In genomic region chr11:76835030-76835429, GRCh38 we compare ENCODE assay signal across 34 cellular contexts.
"Had no signal": no experiment of that assay in that cellular context is flagged by ENCODE, and none has a peak within 500 bp of the region (broad histone marks: within the 10 kb centered on the region; RNA-seq: fewer than 3 reads in every experiment).

No MANE protein-coding gene starts in this region.

- H3K27ac ChIP-seq: KMS-11 had no signal

- H3K4me3 ChIP-seq: MG63 had no signal

- H3K9me3 ChIP-seq: MG63 had no signal

- H3K36me3 ChIP-seq: MG63 had no signal

- DNase-seq: Karpas-422, Kasumi-1, MG63, MM.1S, MV-4-11, NCI-H1048, NCI-H1092, NCI-H1092 treated with DMSO at 0.1 percent for 48 hours, NCI-H1105, NCI-H1105 treated with DMSO at 0.1 percent for 48 hours, NCI-H1417, NCI-H1417 treated with DMSO at 0.1 percent for 48 hours, NCI-H1436, NCI-H1436 treated with DMSO at 0.1 percent for 48 hours, NCI-H146, NCI-H1694, NCI-H1694 treated with DMSO at 0.1 percent for 48 hours, NCI-H187, NCI-H187 treated with DMSO at 0.1 percent for 48 hours, NCI-H1930, NCI-H2029, NCI-H2029 treated with DMSO at 0.1 percent for 48 hours, NCI-H2081, NCI-H2081 treated with DMSO at 0.1 percent for 48 hours, NCI-H2107, NCI-H2171, NCI-H2171 treated with DMSO at 0.1 percent for 48 hours, NCI-H2227 treated with DMSO at 0.1 percent for 48 hours, NCI-H226, NCI-H345, NCI-H446, NCI-H446 treated with DMSO at 0.1 percent for 48 hours, NCI-H510A had no signal

- H3K9ac ChIP-seq: KMS-11 had no signal
